In the genomic region with DNA sequence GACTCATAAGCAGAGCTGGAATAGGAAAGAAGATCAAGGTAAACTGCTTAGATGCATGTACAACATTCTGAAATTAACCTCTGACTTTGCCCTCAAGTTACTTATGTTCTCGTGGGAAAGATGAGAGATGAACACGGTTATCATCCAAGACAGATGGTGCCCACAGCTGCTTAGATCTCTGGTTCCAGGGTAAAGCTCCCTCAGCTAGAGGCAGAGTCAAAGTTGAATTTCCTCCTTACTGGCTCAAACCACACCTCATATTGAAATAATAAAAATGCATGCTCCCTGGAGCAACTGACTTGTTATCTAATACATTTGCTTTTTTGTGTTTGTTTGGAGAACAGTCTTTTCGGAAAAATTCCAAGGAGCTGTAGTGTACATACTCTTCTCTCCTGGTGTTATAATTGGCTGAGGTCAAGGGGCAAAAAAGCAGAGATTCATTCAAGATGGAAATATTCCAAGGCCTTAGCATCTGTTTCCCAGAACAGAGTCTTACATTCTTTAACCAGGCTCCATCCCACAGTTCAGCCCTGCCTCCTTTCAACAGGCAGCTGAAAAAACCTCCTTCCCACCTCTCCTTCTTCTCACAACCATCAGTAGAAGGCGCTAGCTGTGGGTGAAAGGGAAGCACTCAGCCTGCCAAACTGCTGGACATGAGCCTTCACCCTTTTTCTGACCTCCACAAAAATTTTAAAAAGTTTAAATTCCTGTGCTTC, we compare ENCODE assay signal across 9 cellular contexts. TPM values are rescaled to one million over a fixed set of nuclear protein-coding genes. Genes with fewer than 3 reads are reported as not detected.
A peak's percentile ranks its signal among the peaks of the same experiment; 100 is the strongest.
DNase-seq lines count a peak whose midpoint lies in the region; ATAC-seq, FAIRE-seq and TF ChIP-seq lines count a peak whose summit lies in the region.
"Had no signal": no experiment of that assay in that cellular context is flagged by ENCODE, and none has a peak within 500 bp of the region (broad histone marks: within the 10 kb centered on the region; RNA-seq: fewer than 3 reads in every experiment).

No MANE protein-coding gene starts in this region.

- no peak overlapping the region for H3K9ac ChIP-seq in endothelial cell of umbilical vein (replicated peaks; ENCODE audit: extremely low read depth, insufficient read depth, low read length)

- no peak overlapping the region for H3K4me2 ChIP-seq in endothelial cell of umbilical vein (ENCODE audit: insufficient read depth, low read length)

- CTCF ChIA-PET in endothelial cell of umbilical vein (lab: Charles Lee) = no interaction called here

- dilution Hi-C loops in endothelial cell of umbilical vein (cut with MboI; ENCODE audit: extremely low pct_ligation_motif_present, low sequenced_read_pairs) = no loop called here

- H4K20me1 ChIP-seq in endothelial cell of umbilical vein (replicated peaks; ENCODE audit: control insufficient read depth, extremely low read depth, insufficient read depth, low read length) = no peaks in the 10 kb centered on the region

- H2AFZ ChIP-seq in endothelial cell of umbilical vein (ENCODE audit: low read depth, low read length) = no peak overlapping the region

- H3K4me3 Mint-ChIP-seq in type B pancreatic cell = peak overlapping the region; percentile 11
- H3K4me3 Mint-ChIP-seq: activated naive CD4-positive, alpha-beta T cell treated with anti-CD3 and anti-CD28 coated beads, Interleukin-2, amount 50 U/mL, for 24 hours had no signal

- no peak overlapping the region for H3K27ac ChIP-seq in endothelial cell of umbilical vein (ENCODE audit: insufficient read depth, low read depth, low read length)

- TF ChIP-seq POLR2A in endothelial cell of umbilical vein (IDR thresholded peaks at IDR 0.05; ENCODE audit: low read depth, low read length) = no peak

- H3K4me1 ChIP-seq in endothelial cell of umbilical vein (ENCODE audit: control insufficient read depth, extremely low read depth, insufficient read depth, low read length) (no peaks in the 10 kb centered on the region), mucosa of descending colon (ENCODE audit: low read depth) (no peaks in the 10 kb centered on the region)

- FAIRE-seq in endothelial cell of umbilical vein (lab: Jason Lieb, UNC) = no peak

- TF ChIP-seq CTCF in endothelial cell of umbilical vein (IDR thresholded peaks at IDR 0.05; ENCODE audit: extremely low read depth in 1 of 2, insufficient read depth in 1 of 2, low read depth in 1 of 2, low read length in 2 of 2) (no peak), mucosa of descending colon (IDR thresholded peaks at IDR 0.05) (no peak), type B pancreatic cell (conservative IDR thresholded peaks at IDR 0.05) (no peak)

- no TSS peak for BruUV-seq in endothelial cell of umbilical vein (replicated peaks; lab: Mats Ljungman, UMichigan)

- intact Hi-C loops in endothelial cell of umbilical vein (cut with micrococcal nuclease) = no loop called here
- intact Hi-C loops in mucosa of descending colon (cut with DNase I, micrococcal nuclease) = no loop called here

- H3K9me1 ChIP-seq in endothelial cell of umbilical vein (replicated peaks; ENCODE audit: control insufficient read depth, extremely low read depth, insufficient read depth, low read length) = no peaks in the 10 kb centered on the region

- H3K4me1 Mint-ChIP-seq in type B pancreatic cell (ENCODE audit: unreplicated experiment) = peaks cover 36% of the 10 kb centered on the region
- H3K4me1 Mint-ChIP-seq: activated naive CD4-positive, alpha-beta T cell treated with anti-CD3 and anti-CD28 coated beads, Interleukin-2, amount 50 U/mL, for 24 hours had no signal

- H3K4me3 ChIP-seq in endothelial cell of umbilical vein (replicated peaks in 1 of 3; ENCODE audit: insufficient read depth in 1 of 3, low read depth in 1 of 3, low read length in 3 of 3) (no peak overlapping the region), mucosa of descending colon (no peak overlapping the region)

- H3K27ac Mint-ChIP-seq in type B pancreatic cell = peak overlapping the region; percentile 20
- H3K27ac Mint-ChIP-seq: activated naive CD4-positive, alpha-beta T cell treated with anti-CD3 and anti-CD28 coated beads, Interleukin-2, amount 50 U/mL, for 24 hours had no signal

- DNase-seq in NCI-H82 treated with DMSO at 0.1 percent for 48 hours (lab: John Stamatoyannopoulos, UW; ENCODE audit: unreplicated experiment) (peak; percentile 88), endothelial cell of umbilical vein (ENCODE audit: low read depth, low spot score) (peak; percentile 68), mucosa of descending colon (no peak), type B pancreatic cell (ENCODE audit: extremely low spot score, unreplicated experiment) (no peak), D341Med (ENCODE audit: low spot score) (no peak), NCI-H1092 treated with DMSO at 0.1 percent for 48 hours (lab: John Stamatoyannopoulos, UW) (no peak)
- DNase-seq: SHP77 treated with DMSO at 0.1 percent for 48 hours had no signal

- H3K9me3 ChIP-seq in endothelial cell of umbilical vein (replicated peaks; ENCODE audit: control insufficient read depth, insufficient read depth, low read length) = no peaks in the 10 kb centered on the region
- no peaks in the 10 kb centered on the region for H3K9me3 ChIP-seq in mucosa of descending colon

- H3K36me3 ChIP-seq in endothelial cell of umbilical vein (ENCODE audit: control insufficient read depth in 2 of 2, extremely low read depth in 1 of 2, insufficient read depth in 2 of 2, low read length in 2 of 2) = no peaks in the 10 kb centered on the region
- no peaks in the 10 kb centered on the region for H3K36me3 ChIP-seq in mucosa of descending colon (ENCODE audit: low read depth)

- ATAC-seq in mucosa of descending colon = peak; percentile 51
- no peak for ATAC-seq in HG02973 (IDR thresholded peaks at IDR 0.05; ENCODE audit: unreplicated experiment)

- no peaks in the 10 kb centered on the region for H3K36me3 Mint-ChIP-seq in type B pancreatic cell
- H3K36me3 Mint-ChIP-seq: activated naive CD4-positive, alpha-beta T cell treated with anti-CD3 and anti-CD28 coated beads, Interleukin-2, amount 50 U/mL, for 24 hours had no signal

- no peaks in the 10 kb centered on the region for H3K27me3 ChIP-seq in endothelial cell of umbilical vein (ENCODE audit: control insufficient read depth in 2 of 2, insufficient read depth in 2 of 2, low read length in 2 of 2)

- H3K27me3 Mint-ChIP-seq in type B pancreatic cell = no peaks in the 10 kb centered on the region

- POLR2A ChIA-PET in endothelial cell of umbilical vein (lab: Charles Lee) = no interaction called here

- no peaks in the 10 kb centered on the region for H3K9me3 Mint-ChIP-seq in type B pancreatic cell
- H3K9me3 Mint-ChIP-seq: activated naive CD4-positive, alpha-beta T cell treated with anti-CD3 and anti-CD28 coated beads, Interleukin-2, amount 50 U/mL, for 24 hours had no signal

- no peaks in the 10 kb centered on the region for H3K79me2 ChIP-seq in endothelial cell of umbilical vein (ENCODE audit: control insufficient read depth, insufficient read depth, low read length)

TF ChIP-seq in endothelial cell of umbilical vein, 7 proteins besides CTCF, POLR2A, EP300 and RAD21:
- TF ChIP-seq POLR2AphosphoS5 (IDR thresholded peaks at IDR 0.05; ENCODE audit: insufficient read depth, low read depth, low read length) = no peak
- no peak for TF ChIP-seq JUN (IDR thresholded peaks at IDR 0.05; ENCODE audit: borderline replicate concordance, insufficient read depth, insufficient read length, low read depth)
- TF ChIP-seq EZH2 (IDR thresholded peaks at IDR 0.05; ENCODE audit: borderline replicate concordance, low read depth, low read length, severe bottlenecking) = no peak
- TF ChIP-seq FOS (IDR thresholded peaks at IDR 0.05; ENCODE audit: borderline replicate concordance, insufficient read depth, low read length) = no peak
- no peak for TF ChIP-seq MYC (IDR thresholded peaks at IDR 0.05; ENCODE audit: low read depth, low read length)
- no peak for TF ChIP-seq GATA2 (IDR thresholded peaks at IDR 0.05; ENCODE audit: insufficient read depth, insufficient read length, low read depth, low read length)
- TF ChIP-seq, protein P1, sequence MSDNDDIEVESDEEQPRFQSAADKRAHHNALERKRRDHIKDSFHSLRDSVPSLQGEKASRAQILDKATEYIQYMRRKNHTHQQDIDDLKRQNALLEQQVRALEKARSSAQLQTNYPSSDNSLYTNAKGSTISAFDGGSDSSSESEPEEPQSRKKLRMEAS (IDR thresholded peaks at IDR 0.05; ENCODE audit: insufficient read depth, insufficient read length) = no peak

RNA-seq across cellular contexts. Expression of a gene that starts 43.6 kb away (rescaled TPM):
- total RNA-seq in endothelial cell of umbilical vein (not detected in 2 replicates), mucosa of descending colon (1 to 10 TPM in 2 of 3 donors, under 1 TPM in 1; 0.55 to 6.1 (median 1.2) TPM), type B pancreatic cell (ENCODE audit: low replicate concordance) (0.60 TPM in 1 of 2 replicates, not detected in the other)
- polyA plus RNA-seq in endothelial cell of umbilical vein = not detected in 2 replicates
- polyA plus RNA-seq in endothelial cell of umbilical vein (2011; cell fraction: cytosol; rRNA removed) = not detected in 2 replicates
- polyA plus RNA-seq in endothelial cell of umbilical vein (2011; cell fraction: nucleus; rRNA removed) = not detected in 2 replicates
- not detected in 2 replicates for polyA plus RNA-seq in endothelial cell of umbilical vein (2012)
- polyA minus RNA-seq in endothelial cell of umbilical vein = not detected in 2 replicates
- not detected for polyA minus RNA-seq in endothelial cell of umbilical vein (2011; cell fraction: cytosol; rRNA and poly(A)+ RNA removed)
- polyA minus RNA-seq in endothelial cell of umbilical vein (2011; cell fraction: nucleus; rRNA and poly(A)+ RNA removed) = not detected in 2 replicates

RNA-seq across cellular contexts. Expression of a gene that starts 50.8 kb away (rescaled TPM):
- not detected in 2 replicates for total RNA-seq in endothelial cell of umbilical vein
- polyA plus RNA-seq in endothelial cell of umbilical vein = not detected in 2 replicates
- not detected in 2 replicates for polyA plus RNA-seq in endothelial cell of umbilical vein (2011; cell fraction: cytosol; rRNA removed)
- not detected in 2 replicates for polyA plus RNA-seq in endothelial cell of umbilical vein (2011; cell fraction: nucleus; rRNA removed)
- not detected in 2 replicates for polyA plus RNA-seq in endothelial cell of umbilical vein (2012)
- polyA minus RNA-seq in endothelial cell of umbilical vein = not detected in 2 replicates
- polyA minus RNA-seq in endothelial cell of umbilical vein (2011; cell fraction: cytosol; rRNA and poly(A)+ RNA removed) = not detected
- polyA minus RNA-seq in endothelial cell of umbilical vein (2011; cell fraction: nucleus; rRNA and poly(A)+ RNA removed) = not detected in 2 replicates
- total RNA-seq in mucosa of descending colon = under 1 TPM; 0.22 to 0.63 (median 0.38) TPM
- total RNA-seq in type B pancreatic cell (ENCODE audit: low replicate concordance) = 0.56 TPM in 1 of 2 replicates, not detected in the other

Comparison
In these comparisons a context has a peak if more than half of its experiments do, and no peak if none do; other contexts are left out.
1. DNase-seq: peak in NCI-H82 treated with DMSO at 0.1 percent for 48 hours (single experiment) and endothelial cell of umbilical vein (single experiment); none in mucosa of descending colon (0 of 3), type B pancreatic cell (single experiment), D341Med (single experiment) and NCI-H1092 treated with DMSO at 0.1 percent for 48 hours (single experiment).